In genomic region chr7:70489808-70490207, GRCh38 we compare ENCODE assay signal across 20 cellular contexts.
DNase-seq lines count a peak whose midpoint lies in the region; ATAC-seq, FAIRE-seq and TF ChIP-seq lines count a peak whose summit lies in the region.
"Had no signal": no experiment of that assay in that cellular context is flagged by ENCODE, and none has a peak within 500 bp of the region (broad histone marks: within the 10 kb centered on the region; RNA-seq: fewer than 3 reads in every experiment).

No MANE protein-coding gene starts in this region.

- 5 to 15% methylated on average over 1 of the region's 1 CpG for WGBS in tibial nerve, 2 donors
- WGBS in HepG2 (ENCODE audit: low lambda C conversion rate): 0% methylated on average over 1 of the region's 1 CpG

- no TSS peak for BruUV-seq in HepG2 (replicated peaks; lab: Mats Ljungman, UMichigan)

- ATAC-seq in HepG2: no peak
- ATAC-seq: Panc1 had no signal

- H3K4me2 ChIP-seq in HepG2 (ENCODE audit: low read depth, low read length): no peak overlapping the region
- H3K4me2 ChIP-seq: KMS-11 had no signal

- H3K4me3 ChIP-seq in kidney (ENCODE audit: low read length in 2 of 2) (no peak overlapping the region), tibial nerve (no peak overlapping the region), HepG2 (replicated peaks in 1 of 3; ENCODE audit: insufficient read depth in 1 of 3, low read depth in 2 of 3, low read length in 3 of 3) (no peak overlapping the region)
- H3K4me3 ChIP-seq: GM23248 had no signal

- POLR2A ChIA-PET in HepG2 (lab: Yijun Ruan, JAX): no interaction called here

- H3K9me3 ChIP-seq in kidney (ENCODE audit: control insufficient read depth in 1 of 2, low read length in 2 of 2) (peaks cover 0 to 3% of the 10 kb centered on the region in 2 donors), tibial nerve (no peaks in the 10 kb centered on the region), HepG2 (ENCODE audit: low read length) (no peaks in the 10 kb centered on the region)

- H3K27ac ChIP-seq in caudate nucleus (ENCODE audit: low read depth, low read length): peak overlapping the region; percentile 28
- H3K27ac ChIP-seq in kidney (ENCODE audit: low read depth in 2 of 2, low read length in 2 of 2): no peak overlapping the region
- no peak overlapping the region for H3K27ac ChIP-seq in tibial nerve
- H3K27ac ChIP-seq in HepG2 (ENCODE audit: extremely low read length, insufficient read depth, low read length): no peak overlapping the region
- H3K27ac ChIP-seq: 22Rv1, GM23248, KMS-11, RWPE1 had no signal

- H3K27me3 ChIP-seq in tibial nerve (no peaks in the 10 kb centered on the region), HepG2 (ENCODE audit: control insufficient read depth in 1 of 2, insufficient read depth in 2 of 2, low read length in 2 of 2) (no peaks in the 10 kb centered on the region)

- H3K36me3 ChIP-seq in kidney (ENCODE audit: control insufficient read depth in 1 of 2, insufficient read depth in 2 of 2, low read length in 2 of 2) (no peaks in the 10 kb centered on the region), tibial nerve (no peaks in the 10 kb centered on the region), HepG2 (replicated peaks in 1 of 2; ENCODE audit: control insufficient read depth in 1 of 2, insufficient read depth in 2 of 2, low read length in 2 of 2) (no peaks in the 10 kb centered on the region)

- TF ChIP-seq RAD21 in HepG2 (CRISPR knock-in tag; IDR thresholded peaks at IDR 0.05): no peak

- peak; percentile 37 for DNase-seq in DMS 273 (lab: John Stamatoyannopoulos, UW; ENCODE audit: unreplicated experiment)
- no peak for DNase-seq in DMS 273 treated with DMSO at 0.1 percent for 48 hours (lab: John Stamatoyannopoulos, UW)
- DNase-seq in caudate nucleus (lab: John Stamatoyannopoulos, UW): no peak
- no peak for DNase-seq in kidney
- peak; percentile 21 to 52 for DNase-seq in tibial nerve (ENCODE audit: low spot score in 2 of 2)
- no peak for DNase-seq in HepG2 (ENCODE audit: low spot score)
- DNase-seq in effector CD4-positive, alpha-beta T cell: no peak
- DNase-seq: Calu3, GM23248, H7, MM.1S, NCI-H2029, NCI-H446 treated with DMSO at 0.1 percent for 48 hours, NCI-H526, NCI-H82, SHP77 had no signal

- FAIRE-seq in kidney (lab: Jason Lieb, UNC) (peak; percentile 25), HepG2 (lab: Jason Lieb, UNC) (no peak)

- no peak overlapping the region for H3K9ac ChIP-seq in kidney (ENCODE audit: low read length in 2 of 2)
- H3K9ac ChIP-seq in HepG2 (ENCODE audit: insufficient read depth, low read depth, low read length): no peak overlapping the region
- H3K9ac ChIP-seq: GM23248, KMS-11 had no signal

- in situ Hi-C loops in HepG2 (cut with HindIII; ENCODE audit: extremely low pct_ligation_motif_present, low pct_unique_long_range_greater_than_20kb): no loop called here

- H2AFZ ChIP-seq in HepG2 (ENCODE audit: low read length): no peak overlapping the region
- H2AFZ ChIP-seq: GM23248 had no signal

- H3K79me2 ChIP-seq in HepG2 (ENCODE audit: insufficient read depth, low read length): no peaks in the 10 kb centered on the region

- intact Hi-C loops in kidney (cut with DNase I) (no loop called here), HepG2 (cut with micrococcal nuclease; ENCODE audit: unreplicated experiment) (no loop called here)

- no peak for TF ChIP-seq CTCF in kidney (IDR thresholded peaks at IDR 0.05; ENCODE audit: borderline replicate concordance, extremely low read depth, insufficient read depth)
- no peak for TF ChIP-seq CTCF in tibial nerve (IDR thresholded peaks at IDR 0.05)
- no peak for TF ChIP-seq CTCF in HepG2 (CRISPR knock-in tag; IDR thresholded peaks at IDR 0.05)

- H4K20me1 ChIP-seq in HepG2 (ENCODE audit: insufficient read depth, low read length): no peaks in the 10 kb centered on the region

- H3K4me1 ChIP-seq in kidney (ENCODE audit: control insufficient read depth in 1 of 2, insufficient read depth in 1 of 2, low read depth in 1 of 2, low read length in 2 of 2) (no peaks in the 10 kb centered on the region), tibial nerve (peaks cover 0 to 7% (median 0%) of the 10 kb centered on the region in 4 donors), HepG2 (ENCODE audit: insufficient read depth, low read length) (no peaks in the 10 kb centered on the region)

- TF ChIP-seq EP300 in tibial nerve (IDR thresholded peaks at IDR 0.05): no peak
- no peak for TF ChIP-seq EP300 in HepG2 (IDR thresholded peaks at IDR 0.05; ENCODE audit: low read depth in 2 of 2, low read length in 2 of 2)
- TF ChIP-seq EP300 in HepG2 (CRISPR knock-in tag; IDR thresholded peaks at IDR 0.05; ENCODE audit: borderline replicate concordance): no peak

- TF ChIP-seq POLR2A in tibial nerve (IDR thresholded peaks at IDR 0.05) (no peak), HepG2 (IDR thresholded peaks at IDR 0.05; ENCODE audit: insufficient read depth in 1 of 2, low read depth in 2 of 2, low read length in 2 of 2) (no peak)

- CTCF ChIA-PET in HepG2 (lab: Yijun Ruan, JAX; ENCODE audit: low intra/inter-chr PET ratio, low total read pairs): no interaction called here

TF ChIP-seq in HepG2, 621 proteins besides CTCF, POLR2A, EP300 and RAD21:
- TF ChIP-seq FOXM1 (CRISPR knock-in tag; IDR thresholded peaks at IDR 0.05) (no peak), MED1 (CRISPR knock-in tag; IDR thresholded peaks at IDR 0.05) (no peak), PPARG (CRISPR knock-in tag; conservative IDR thresholded peaks at IDR 0.05) (no peak), HOXA3 (CRISPR knock-in tag; IDR thresholded peaks at IDR 0.05) (no peak)

Comparison
In these comparisons a context has a peak if more than half of its experiments do, and no peak if none do; other contexts are left out.
1. DNase-seq: peak in DMS 273 (single experiment) and tibial nerve (2 of 2); none in DMS 273 treated with DMSO at 0.1 percent for 48 hours (single experiment), caudate nucleus (0 of 61), kidney (single experiment), HepG2 (single experiment) and effector CD4-positive, alpha-beta T cell (single experiment).